Comparison of ENCODE assay signal across 25 cellular contexts in the genomic region with DNA sequence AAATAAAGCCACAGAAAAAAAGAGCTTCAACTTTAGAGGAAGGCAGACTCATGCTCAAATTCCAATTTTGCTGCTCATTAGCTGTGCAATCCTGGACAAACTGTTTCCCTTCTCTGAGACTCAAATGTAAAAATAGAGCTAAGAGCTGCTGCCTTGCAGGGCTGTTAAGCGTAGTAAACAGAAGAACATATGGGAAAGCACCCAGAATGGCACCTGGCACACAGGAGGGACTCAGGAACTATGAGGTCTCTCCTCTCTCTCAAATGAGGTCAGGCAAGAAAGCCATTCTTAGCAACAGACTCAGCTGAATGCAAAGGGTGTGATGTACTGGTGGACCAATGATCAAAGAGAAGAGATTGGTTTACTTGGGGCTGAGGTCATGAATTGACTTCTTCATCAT.
"Had no signal": no experiment of that assay in that cellular context is flagged by ENCODE, and none has a peak within 500 bp of the region (broad histone marks: within the 10 kb centered on the region; RNA-seq: fewer than 3 reads in every experiment).

No MANE protein-coding gene starts in this region.

- ATAC-seq: left lung; lower lobe of right lung; natural killer cell; stimulated activated effector memory CD8-positive, alpha-beta T cell treated with anti-CD3 and anti-CD28 coated beads, Interleukin-12 subunit alpha, Interleukin-12 subunit beta, amount 100 ng/mL, for 72 hours; upper lobe of right lung had no signal

- H3K27ac ChIP-seq: left lung, lower lobe of right lung, neural progenitor cell, neutrophil, parathyroid adenoma, suprapubic skin, thoracic aorta, upper lobe of right lung had no signal

- DNase-seq: hippocampal formation; kidney glomerular epithelial cell; left cardiac atrium; left lung; lower lobe of right lung; mesendoderm; naive B cell; natural killer cell; nephron progenitor cell; occipital lobe; retina; right cardiac atrium; spleen; stimulated activated CD4-positive, alpha-beta T cell treated with anti-CD3 and anti-CD28 coated beads, Interleukin-4, amount 100 ng/mL, for 24 hours; stimulated activated naive CD4-positive, alpha-beta T cell; tibial artery; trophoblast cell; upper lobe of right lung had no signal

- H3K4me3 ChIP-seq: left lung, lower lobe of right lung, neural progenitor cell, skin epidermis, spleen, suprapubic skin, thoracic aorta, tibial artery, upper lobe of right lung had no signal
